Comparison of ENCODE assay signal across 9 cellular contexts in genomic region chr2:231715988-231716616, GRCh38. TPM values are rescaled to one million over a fixed set of nuclear protein-coding genes. Genes with fewer than 3 reads are reported as not detected.
A peak's percentile ranks its signal among the peaks of the same experiment; 100 is the strongest.
DNase-seq lines count a peak whose midpoint lies in the region; ATAC-seq and TF ChIP-seq lines count a peak whose summit lies in the region.
"Had no signal": no experiment of that assay in that cellular context is flagged by ENCODE, and none has a peak within 500 bp of the region (broad histone marks: within the 10 kb centered on the region; RNA-seq: fewer than 3 reads in every experiment).

No MANE protein-coding gene starts in this region.

- no peaks in the 10 kb centered on the region for H3K9me3 Mint-ChIP-seq in activated B cell treated with CpG ODN at 0.5 μM for 24 hours

- CTCF ChIA-PET in activated B cell treated with CpG ODN at 0.5 μM for 24 hours (lab: Charles Lee), result interaction anchor here (1.3 to 7.9 kb wide), 7 partner anchors 36 to 117 kb away, joined by 4 to 429 read pairs (median 7); partner anchors contain the start of gene COPS7B

- H3K27me3 Mint-ChIP-seq in activated B cell treated with CpG ODN at 0.5 μM for 24 hours, result no peaks in the 10 kb centered on the region

- no peak overlapping the region for H3K4me3 ChIP-seq in GM12865 (ENCODE audit: low read depth, low read length)

- H3K27ac Mint-ChIP-seq in activated B cell treated with CpG ODN at 0.5 μM for 24 hours, result peak overlapping the region; percentile 97

- intact Hi-C loops in activated B cell treated with CpG ODN at 0.5 μM for 24 hours (cut with micrococcal nuclease), result loop anchor here (1.0 kb wide), 5 partner anchors 29 to 153 kb away; no protein-coding TSS in a partner anchor

- H3K4me3 Mint-ChIP-seq in activated B cell treated with CpG ODN at 0.5 μM for 24 hours, result no peak overlapping the region

- H3K4me1 Mint-ChIP-seq in activated B cell treated with CpG ODN at 0.5 μM for 24 hours, result peaks cover 83% of the 10 kb centered on the region

- no peak for ATAC-seq in activated B cell treated with CpG ODN at 0.5 μM for 24 hours (ENCODE audit: low read depth)
- ATAC-seq in esophagus mucosa, result no peak

- no peak for TF ChIP-seq CTCF in GM12865 (IDR thresholded peaks at IDR 0.05; ENCODE audit: insufficient read depth, low read depth, low read length, missing control alignments)
- no peak for TF ChIP-seq CTCF in activated B cell treated with CpG ODN at 0.5 μM for 24 hours (IDR thresholded peaks at IDR 0.05)

- H3K36me3 Mint-ChIP-seq in activated B cell treated with CpG ODN at 0.5 μM for 24 hours (ENCODE audit: low read depth), result peaks cover 32% of the 10 kb centered on the region

- DNase-seq in AG08396 (ENCODE audit: low spot score), result peak; percentile 32
- DNase-seq in GM12865 (ENCODE audit: low read depth), result peak; percentile 14
- peak; percentile 27 for DNase-seq in activated B cell treated with CpG ODN at 0.5 μM for 24 hours
- DNase-seq in kidney tubule cell (ENCODE audit: low spot score), result peak; percentile 38
- DNase-seq in SKM-1 treated with dmso at 0.1 percent for 144 hours (lab: John Stamatoyannopoulos, UW; ENCODE audit: unreplicated experiment), result no peak
- DNase-seq in middle frontal gyrus (ENCODE audit: extremely low spot score, low spot score), result no peak
- DNase-seq in DMS79 treated with DMSO at 0.1 percent for 48 hours (lab: John Stamatoyannopoulos, UW), result no peak
- DNase-seq: T-helper 9 cell had no signal

- POLR2A ChIA-PET in activated B cell treated with CpG ODN at 0.5 μM for 24 hours (lab: Charles Lee), result interaction anchor here (1.0 to 12.2 kb wide), 11 partner anchors 8 to 252 kb away, joined by 3 to 376 read pairs (median 28); partner anchors contain the start of genes COPS7B, NCL and PTMA

RNA-seq across cellular contexts. Expression of gene PTMA, which starts 7.8 kb away (rescaled TPM):
- total RNA-seq in activated B cell treated with CpG ODN at 0.5 μM for 24 hours (1,531 and 1,680 TPM in 2 replicates), esophagus mucosa (924 TPM)

Comparison
In these comparisons a context has a peak if more than half of its experiments do, and no peak if none do; other contexts are left out.
1. DNase-seq: peak in AG08396 (single experiment), GM12865 (single experiment), activated B cell treated with CpG ODN at 0.5 μM for 24 hours (single experiment) and kidney tubule cell (single experiment); none in SKM-1 treated with dmso at 0.1 percent for 144 hours (single experiment), middle frontal gyrus (single experiment) and DMS79 treated with DMSO at 0.1 percent for 48 hours (single experiment).